Comparison of ENCODE assay signal across 28 cellular contexts in genomic region chr10:80480852-80481251, GRCh38. TPM values are rescaled to one million over a fixed set of nuclear protein-coding genes. Genes with fewer than 3 reads are reported as not detected.
DNase-seq lines count a peak whose midpoint lies in the region; ATAC-seq, FAIRE-seq and TF ChIP-seq lines count a peak whose summit lies in the region.
"Had no signal": no experiment of that assay in that cellular context is flagged by ENCODE, and none has a peak within 500 bp of the region (broad histone marks: within the 10 kb centered on the region; RNA-seq: fewer than 3 reads in every experiment).

No MANE protein-coding gene starts in this region.

- ATAC-seq in activated CD8-positive, alpha-beta T cell treated with anti-CD3 and anti-CD28 coated beads for 36 hours, result no peak
- no peak for ATAC-seq in activated CD8-positive, alpha-beta T cell treated with anti-CD3 and anti-CD28 coated beads, Interleukin-2, amount 10 ng/mL, durations not matched to agents 7 days and 5 days
- ATAC-seq in CD4-positive, alpha-beta T cell (ENCODE audit: poor library complexity), result no peak
- no peak for ATAC-seq in activated T-helper 17 cell treated with anti-CD3 and anti-CD28 coated beads, Interleukin-2, amount 50 U/mL, for 72 hours (replicated peaks)
- no peak for ATAC-seq in natural killer cell treated with Interleukin-12 subunit alpha and Interleukin-12 subunit beta and Interleukin-15 and Interleukin-18, amount 100 ng/mL, for 72 hours
- ATAC-seq in GM18909 (IDR thresholded peaks at IDR 0.05; ENCODE audit: poor library complexity, unreplicated experiment) (no peak), psoas muscle (no peak)
- ATAC-seq: gastroesophageal sphincter, HCT116, Panc1 had no signal

- H3K27ac Mint-ChIP-seq in activated CD8-positive, alpha-beta T cell treated with anti-CD3 and anti-CD28 coated beads for 36 hours, result peak overlapping the region; percentile 67
- H3K27ac Mint-ChIP-seq in activated CD8-positive, alpha-beta T cell treated with anti-CD3 and anti-CD28 coated beads, Interleukin-2, amount 10 ng/mL, durations not matched to agents 7 days and 5 days, result no peak overlapping the region
- H3K27ac Mint-ChIP-seq in CD4-positive, alpha-beta T cell, result peak overlapping the region; percentile 78
- H3K27ac Mint-ChIP-seq in activated T-helper 17 cell treated with anti-CD3 and anti-CD28 coated beads, Interleukin-2, amount 50 U/mL, for 72 hours, result peak overlapping the region; percentile 13
- peak overlapping the region; percentile 41 to 79 for H3K27ac Mint-ChIP-seq in natural killer cell treated with Interleukin-12 subunit alpha and Interleukin-12 subunit beta and Interleukin-15 and Interleukin-18, amount 100 ng/mL, for 72 hours
- H3K27ac Mint-ChIP-seq: activated T-helper 2 cell treated with anti-CD3 and anti-CD28 coated beads, Interferon-gamma antibody, Interleukin-2, Interleukin-4, amounts not matched to agents 10 μg/mL and 5 μg/mL and 100 μg/mL, durations not matched to agents 14 hours and 24 hours and 36 hours had no signal

- H3K27me3 Mint-ChIP-seq in activated CD8-positive, alpha-beta T cell treated with anti-CD3 and anti-CD28 coated beads for 36 hours, result no peaks in the 10 kb centered on the region
- H3K27me3 Mint-ChIP-seq in activated CD8-positive, alpha-beta T cell treated with anti-CD3 and anti-CD28 coated beads, Interleukin-2, amount 10 ng/mL, durations not matched to agents 7 days and 5 days (ENCODE audit: low read depth), result no peaks in the 10 kb centered on the region
- H3K27me3 Mint-ChIP-seq in CD4-positive, alpha-beta T cell, result no peaks in the 10 kb centered on the region
- H3K27me3 Mint-ChIP-seq in activated T-helper 17 cell treated with anti-CD3 and anti-CD28 coated beads, Interleukin-2, amount 50 U/mL, for 72 hours, result no peaks in the 10 kb centered on the region
- H3K27me3 Mint-ChIP-seq in natural killer cell treated with Interleukin-12 subunit alpha and Interleukin-12 subunit beta and Interleukin-15 and Interleukin-18, amount 100 ng/mL, for 72 hours, result no peaks in the 10 kb centered on the region
- H3K27me3 Mint-ChIP-seq: brain had no signal

- FAIRE-seq in kidney (lab: Jason Lieb, UNC), result no peak
- FAIRE-seq: A204.1, endothelial cell of umbilical vein, small intestine had no signal

- peaks cover 10 to 12% of the 10 kb centered on the region in 2 donors for H3K4me1 ChIP-seq in kidney (ENCODE audit: control insufficient read depth in 1 of 2, insufficient read depth in 1 of 2, low read depth in 1 of 2, low read length in 2 of 2)
- H3K4me1 ChIP-seq in psoas muscle, result peaks cover 15% of the 10 kb centered on the region

- no peak overlapping the region for H3K9ac ChIP-seq in kidney (ENCODE audit: low read length in 2 of 2)

- POLR2A ChIA-PET in activated CD8-positive, alpha-beta T cell treated with anti-CD3 and anti-CD28 coated beads for 36 hours (lab: Charles Lee), result no interaction called here
- POLR2A ChIA-PET in activated CD8-positive, alpha-beta T cell treated with anti-CD3 and anti-CD28 coated beads, Interleukin-2, amount 10 ng/mL, durations not matched to agents 7 days and 5 days (lab: Charles Lee), result no interaction called here
- POLR2A ChIA-PET in CD4-positive, alpha-beta T cell (lab: Charles Lee), result interaction anchor here (1.0 kb wide), 1 partner anchor 11 kb away, joined by 3 read pairs; no protein-coding TSS in a partner anchor

- H3K9me3 ChIP-seq in CD4-positive, alpha-beta T cell (ENCODE audit: control insufficient read depth, low read length), result peaks cover 4% of the 10 kb centered on the region
- peaks cover 0 to 4% of the 10 kb centered on the region in 2 donors for H3K9me3 ChIP-seq in kidney (ENCODE audit: control insufficient read depth in 1 of 2, low read length in 2 of 2)
- H3K9me3 ChIP-seq in psoas muscle, result peaks cover 11% of the 10 kb centered on the region

- H3K27me3 ChIP-seq in CD4-positive, alpha-beta T cell (ENCODE audit: control insufficient read depth, insufficient read depth, low read length), result no peaks in the 10 kb centered on the region
- H3K27me3 ChIP-seq in psoas muscle (ENCODE audit: insufficient read depth in 3 of 3, low read length in 2 of 3), result no peaks in the 10 kb centered on the region
- H3K27me3 ChIP-seq: adrenal gland, gastroesophageal sphincter, hepatocyte, tibial nerve had no signal

- H3K4me3 Mint-ChIP-seq in activated CD8-positive, alpha-beta T cell treated with anti-CD3 and anti-CD28 coated beads for 36 hours, result no peak overlapping the region
- H3K4me3 Mint-ChIP-seq in activated CD8-positive, alpha-beta T cell treated with anti-CD3 and anti-CD28 coated beads, Interleukin-2, amount 10 ng/mL, durations not matched to agents 7 days and 5 days, result no peak overlapping the region
- H3K4me3 Mint-ChIP-seq in CD4-positive, alpha-beta T cell, result peak overlapping the region; percentile 21
- H3K4me3 Mint-ChIP-seq in activated T-helper 17 cell treated with anti-CD3 and anti-CD28 coated beads, Interleukin-2, amount 50 U/mL, for 72 hours, result no peak overlapping the region
- H3K4me3 Mint-ChIP-seq in natural killer cell treated with Interleukin-12 subunit alpha and Interleukin-12 subunit beta and Interleukin-15 and Interleukin-18, amount 100 ng/mL, for 72 hours, result no peak overlapping the region
- H3K4me3 Mint-ChIP-seq: brain had no signal

- no peak for TF ChIP-seq CTCF in activated CD8-positive, alpha-beta T cell treated with anti-CD3 and anti-CD28 coated beads for 36 hours (IDR thresholded peaks at IDR 0.05)
- no peak for TF ChIP-seq CTCF in CD4-positive, alpha-beta T cell (IDR thresholded peaks at IDR 0.05)
- TF ChIP-seq CTCF in kidney (IDR thresholded peaks at IDR 0.05; ENCODE audit: borderline replicate concordance, extremely low read depth, insufficient read depth), result no peak
- no peak for TF ChIP-seq CTCF in psoas muscle (IDR thresholded peaks at IDR 0.05)

- H3K27ac ChIP-seq in CD4-positive, alpha-beta T cell (ENCODE audit: low read depth, low read length), result no peak overlapping the region
- no peak overlapping the region for H3K27ac ChIP-seq in kidney (ENCODE audit: low read depth in 2 of 2, low read length in 2 of 2)
- H3K27ac ChIP-seq in psoas muscle, result no peak overlapping the region
- H3K27ac ChIP-seq: adrenal gland, gastroesophageal sphincter, hepatocyte had no signal

- DNase-seq in activated CD8-positive, alpha-beta T cell treated with anti-CD3 and anti-CD28 coated beads for 36 hours, result no peak
- no peak for DNase-seq in activated CD8-positive, alpha-beta T cell treated with anti-CD3 and anti-CD28 coated beads, Interleukin-2, amount 10 ng/mL, durations not matched to agents 7 days and 5 days
- no peak for DNase-seq in CD4-positive, alpha-beta T cell
- DNase-seq in natural killer cell treated with Interleukin-12 subunit alpha and Interleukin-12 subunit beta and Interleukin-15 and Interleukin-18, amount 100 ng/mL, for 72 hours (ENCODE audit: low spot score), result no peak
- DNase-seq in kidney (no peak), psoas muscle (no peak)
- DNase-seq: adrenal gland, GDM1, IMR-90, mesendoderm, NCI-H1092, NCI-H187, NCI-H526 treated with DMSO at 0.1 percent for 48 hours, SIG-M5, small intestine had no signal

- peaks cover 71% of the 10 kb centered on the region for H3K4me1 Mint-ChIP-seq in activated CD8-positive, alpha-beta T cell treated with anti-CD3 and anti-CD28 coated beads for 36 hours (ENCODE audit: low read depth)
- peaks cover 76% of the 10 kb centered on the region for H3K4me1 Mint-ChIP-seq in activated CD8-positive, alpha-beta T cell treated with anti-CD3 and anti-CD28 coated beads, Interleukin-2, amount 10 ng/mL, durations not matched to agents 7 days and 5 days (ENCODE audit: low read depth)
- peaks cover 84% of the 10 kb centered on the region for H3K4me1 Mint-ChIP-seq in CD4-positive, alpha-beta T cell (ENCODE audit: low read depth)
- H3K4me1 Mint-ChIP-seq in activated T-helper 17 cell treated with anti-CD3 and anti-CD28 coated beads, Interleukin-2, amount 50 U/mL, for 72 hours, result peaks cover 59% of the 10 kb centered on the region
- H3K4me1 Mint-ChIP-seq in natural killer cell treated with Interleukin-12 subunit alpha and Interleukin-12 subunit beta and Interleukin-15 and Interleukin-18, amount 100 ng/mL, for 72 hours (ENCODE audit: low read depth in 2 of 2), result peaks cover 57 to 60% of the 10 kb centered on the region in 2 donors

- H3K9me3 Mint-ChIP-seq in activated CD8-positive, alpha-beta T cell treated with anti-CD3 and anti-CD28 coated beads for 36 hours, result peaks cover 9% of the 10 kb centered on the region
- no peaks in the 10 kb centered on the region for H3K9me3 Mint-ChIP-seq in activated CD8-positive, alpha-beta T cell treated with anti-CD3 and anti-CD28 coated beads, Interleukin-2, amount 10 ng/mL, durations not matched to agents 7 days and 5 days (ENCODE audit: insufficient read depth)
- H3K9me3 Mint-ChIP-seq in CD4-positive, alpha-beta T cell, result peaks cover 7% of the 10 kb centered on the region
- peaks cover 5% of the 10 kb centered on the region for H3K9me3 Mint-ChIP-seq in activated T-helper 17 cell treated with anti-CD3 and anti-CD28 coated beads, Interleukin-2, amount 50 U/mL, for 72 hours
- no peaks in the 10 kb centered on the region for H3K9me3 Mint-ChIP-seq in natural killer cell treated with Interleukin-12 subunit alpha and Interleukin-12 subunit beta and Interleukin-15 and Interleukin-18, amount 100 ng/mL, for 72 hours

- H3K36me3 ChIP-seq in kidney (ENCODE audit: control insufficient read depth in 1 of 2, insufficient read depth in 2 of 2, low read length in 2 of 2) (peaks cover 0 to 9% of the 10 kb centered on the region in 2 donors), psoas muscle (ENCODE audit: insufficient read depth in 1 of 2, low read depth in 1 of 2) (no peaks in the 10 kb centered on the region)
- H3K36me3 ChIP-seq: adrenal gland had no signal

- no peak overlapping the region for H3K4me3 ChIP-seq in kidney (ENCODE audit: low read length in 2 of 2)
- no peak overlapping the region for H3K4me3 ChIP-seq in psoas muscle
- H3K4me3 ChIP-seq: adrenal gland, gastroesophageal sphincter, hepatocyte, tibial nerve had no signal

- 89 to 94% (median 91%) methylated on average over 5 of the region's 5 CpGs for WGBS in psoas muscle, 3 donors

- intact Hi-C loops in activated CD8-positive, alpha-beta T cell treated with anti-CD3 and anti-CD28 coated beads for 36 hours (cut with micrococcal nuclease), result no loop called here
- intact Hi-C loops in CD4-positive, alpha-beta T cell (cut with DNase I, micrococcal nuclease), result loop anchor here in 1 of 2 experiments (10.0 kb wide), 1 partner anchor 276 kb away; the partner anchor contains the start of gene ANXA11
- intact Hi-C loops in kidney (cut with DNase I) (no loop called here), psoas muscle (cut with DNase I) (no loop called here)

- CTCF ChIA-PET in activated CD8-positive, alpha-beta T cell treated with anti-CD3 and anti-CD28 coated beads for 36 hours (lab: Charles Lee), result interaction anchor here (1.6 kb wide), 1 partner anchor 25 kb away, joined by 5 read pairs; no protein-coding TSS in a partner anchor
- CTCF ChIA-PET in activated CD8-positive, alpha-beta T cell treated with anti-CD3 and anti-CD28 coated beads, Interleukin-2, amount 10 ng/mL, durations not matched to agents 7 days and 5 days (lab: Charles Lee), result interaction anchor here (1.1 to 2.1 kb wide), 2 partner anchors 24 to 36 kb away, joined by 4 to 9 read pairs; no protein-coding TSS in a partner anchor
- CTCF ChIA-PET in CD4-positive, alpha-beta T cell (lab: Charles Lee), result interaction anchor here (1.4 to 2.0 kb wide), 3 partner anchors 12 to 36 kb away, joined by 3 to 12 read pairs (median 6); no protein-coding TSS in a partner anchor

- peaks cover 53% of the 10 kb centered on the region for H3K36me3 Mint-ChIP-seq in activated CD8-positive, alpha-beta T cell treated with anti-CD3 and anti-CD28 coated beads for 36 hours (ENCODE audit: low read depth)
- peaks cover 75% of the 10 kb centered on the region for H3K36me3 Mint-ChIP-seq in activated CD8-positive, alpha-beta T cell treated with anti-CD3 and anti-CD28 coated beads, Interleukin-2, amount 10 ng/mL, durations not matched to agents 7 days and 5 days (ENCODE audit: low read depth)
- H3K36me3 Mint-ChIP-seq in CD4-positive, alpha-beta T cell (ENCODE audit: low read depth), result peaks cover 73% of the 10 kb centered on the region
- peaks cover 77% of the 10 kb centered on the region for H3K36me3 Mint-ChIP-seq in activated T-helper 17 cell treated with anti-CD3 and anti-CD28 coated beads, Interleukin-2, amount 50 U/mL, for 72 hours (ENCODE audit: low read depth)
- peaks cover 8% of the 10 kb centered on the region for H3K36me3 Mint-ChIP-seq in natural killer cell treated with Interleukin-12 subunit alpha and Interleukin-12 subunit beta and Interleukin-15 and Interleukin-18, amount 100 ng/mL, for 72 hours

RNA-seq across cellular contexts. Expression of gene TSPAN14, which starts 26.7 kb away (rescaled TPM):
- total RNA-seq in activated CD8-positive, alpha-beta T cell treated with anti-CD3 and anti-CD28 coated beads for 36 hours, result 10 to 100 TPM; 43.9 to 45.5 TPM
- 100 to 1,000 TPM; 109 to 117 TPM for total RNA-seq in activated CD8-positive, alpha-beta T cell treated with anti-CD3 and anti-CD28 coated beads, Interleukin-2, amount 10 ng/mL, durations not matched to agents 7 days and 5 days
- total RNA-seq in CD4-positive, alpha-beta T cell, result 100 to 1,000 TPM; 167 to 168 TPM
- total RNA-seq in activated T-helper 17 cell treated with anti-CD3 and anti-CD28 coated beads, Interleukin-2, amount 50 U/mL, for 72 hours, result 10 to 100 TPM; 61.9 to 64.5 TPM
- total RNA-seq in natural killer cell treated with Interleukin-12 subunit alpha and Interleukin-12 subunit beta and Interleukin-15 and Interleukin-18, amount 100 ng/mL, for 72 hours, result 10 to 100 TPM; 56.5 to 76.6 TPM
- total RNA-seq in kidney (183 TPM), psoas muscle (10 to 100 TPM; 23.9 to 33.3 (median 25.7) TPM)
- polyA plus RNA-seq in kidney (ENCODE audit: insufficient read depth, low read depth, low replicate concordance) (36.8 TPM), psoas muscle (10 to 100 TPM; 19.4 to 20.0 (median 19.6) TPM)

RNA-seq across cellular contexts. Expression of gene SH2D4B, which starts 56.9 kb away (rescaled TPM):
- total RNA-seq in activated CD8-positive, alpha-beta T cell treated with anti-CD3 and anti-CD28 coated beads for 36 hours, result under 1 TPM; 0.11 to 0.20 TPM
- total RNA-seq in activated CD8-positive, alpha-beta T cell treated with anti-CD3 and anti-CD28 coated beads, Interleukin-2, amount 10 ng/mL, durations not matched to agents 7 days and 5 days, result under 1 TPM; 0.13 to 0.21 TPM
- total RNA-seq in CD4-positive, alpha-beta T cell, result under 1 TPM; 0.16 to 0.31 TPM
- total RNA-seq in activated T-helper 17 cell treated with anti-CD3 and anti-CD28 coated beads, Interleukin-2, amount 50 U/mL, for 72 hours, result under 1 TPM; 0.11 to 0.32 TPM
- under 1 TPM; 0.25 to 0.40 TPM for total RNA-seq in natural killer cell treated with Interleukin-12 subunit alpha and Interleukin-12 subunit beta and Interleukin-15 and Interleukin-18, amount 100 ng/mL, for 72 hours
- total RNA-seq in kidney (0.09 TPM), psoas muscle (not detected)
- polyA plus RNA-seq in kidney (ENCODE audit: insufficient read depth, low read depth, low replicate concordance) (not detected), psoas muscle (under 1 TPM in 1 of 3 donors, not detected in 2; 0.01 TPM)
- total RNA-seq: endothelial cell of umbilical vein, fibroblast of lung, gastroesophageal sphincter, hepatocyte, IMR-90, osteocyte, tibial nerve had no signal
- polyA plus RNA-seq: endothelial cell of umbilical vein, fibroblast of lung, hepatocyte, IMR-90 had no signal
